ENCODE assay signal across 1 cellular context in the genomic region with DNA sequence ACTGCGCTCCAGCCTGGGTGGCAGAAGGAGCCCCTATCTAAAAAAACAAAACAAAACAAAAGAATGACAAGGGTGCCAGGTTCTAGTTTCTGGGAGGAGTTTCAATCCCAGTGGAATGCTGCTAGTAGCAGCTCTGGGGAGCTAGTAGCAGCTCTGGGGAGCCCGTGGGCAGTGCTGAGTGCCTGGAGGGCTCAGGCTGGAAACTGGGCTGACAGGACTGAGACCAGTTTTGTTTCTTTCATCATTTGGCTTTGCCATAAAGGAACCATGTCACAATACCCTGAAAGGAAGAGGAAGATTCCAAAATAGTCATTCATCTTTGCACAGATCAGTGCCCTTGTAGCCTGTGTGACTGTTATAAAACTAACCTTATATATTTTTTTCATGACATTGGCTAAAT.
TF ChIP-seq lines count a peak whose summit lies in the region.

No MANE protein-coding gene starts in this region.

TF ChIP-seq in WTC11, 78 proteins besides CTCF, POLR2A, EP300 and RAD21 (continued from another document):
- no peak for TF ChIP-seq ZBTB43 (CRISPR knock-in tag; IDR thresholded peaks at IDR 0.05)
- no peak for TF ChIP-seq ZNF396 (CRISPR knock-in tag; IDR thresholded peaks at IDR 0.05; ENCODE audit: borderline replicate concordance)
- TF ChIP-seq ZNF263 (CRISPR knock-in tag; IDR thresholded peaks at IDR 0.05; ENCODE audit: low read depth): no peak
- TF ChIP-seq FOXJ3 (CRISPR knock-in tag; IDR thresholded peaks at IDR 0.05; ENCODE audit: borderline replicate concordance): no peak
- TF ChIP-seq TP53 (CRISPR knock-in tag; IDR thresholded peaks at IDR 0.05): no peak
- no peak for TF ChIP-seq SP1 (CRISPR knock-in tag; conservative IDR thresholded peaks at IDR 0.05)
- TF ChIP-seq, protein P1, sequence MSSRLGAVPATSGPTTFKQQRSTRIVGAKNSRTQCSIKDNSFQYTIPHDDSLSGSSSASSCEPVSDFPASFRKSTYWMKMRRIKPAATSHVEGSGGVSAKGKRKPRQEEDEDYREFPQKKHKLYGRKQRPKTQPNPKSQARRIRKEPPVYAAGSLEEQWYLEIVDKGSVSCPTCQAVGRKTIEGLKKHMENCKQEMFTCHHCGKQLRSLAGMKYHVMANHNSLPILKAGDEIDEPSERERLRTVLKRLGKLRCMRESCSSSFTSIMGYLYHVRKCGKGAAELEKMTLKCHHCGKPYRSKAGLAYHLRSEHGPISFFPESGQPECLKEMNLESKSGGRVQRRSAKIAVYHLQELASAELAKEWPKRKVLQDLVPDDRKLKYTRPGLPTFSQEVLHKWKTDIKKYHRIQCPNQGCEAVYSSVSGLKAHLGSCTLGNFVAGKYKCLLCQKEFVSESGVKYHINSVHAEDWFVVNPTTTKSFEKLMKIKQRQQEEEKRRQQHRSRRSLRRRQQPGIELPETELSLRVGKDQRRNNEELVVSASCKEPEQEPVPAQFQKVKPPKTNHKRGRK (CRISPR knock-in tag; IDR thresholded peaks at IDR 0.05; ENCODE audit: borderline replicate concordance): no peak
- TF ChIP-seq SOX15 (CRISPR knock-in tag; IDR thresholded peaks at IDR 0.05): no peak
- TF ChIP-seq ZNF416 (CRISPR knock-in tag; IDR thresholded peaks at IDR 0.05): no peak
- TF ChIP-seq, protein P2, sequence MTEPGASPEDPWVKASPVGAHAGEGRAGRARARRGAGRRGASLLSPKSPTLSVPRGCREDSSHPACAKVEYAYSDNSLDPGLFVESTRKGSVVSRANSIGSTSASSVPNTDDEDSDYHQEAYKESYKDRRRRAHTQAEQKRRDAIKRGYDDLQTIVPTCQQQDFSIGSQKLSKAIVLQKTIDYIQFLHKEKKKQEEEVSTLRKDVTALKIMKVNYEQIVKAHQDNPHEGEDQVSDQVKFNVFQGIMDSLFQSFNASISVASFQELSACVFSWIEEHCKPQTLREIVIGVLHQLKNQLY (CRISPR knock-in tag; IDR thresholded peaks at IDR 0.05): no peak
- no peak for TF ChIP-seq CDX4 (CRISPR knock-in tag; IDR thresholded peaks at IDR 0.05; ENCODE audit: borderline replicate concordance)
- TF ChIP-seq STAT6 (CRISPR knock-in tag; conservative IDR thresholded peaks at IDR 0.05; ENCODE audit: low read depth): no peak
- TF ChIP-seq, protein P3, sequence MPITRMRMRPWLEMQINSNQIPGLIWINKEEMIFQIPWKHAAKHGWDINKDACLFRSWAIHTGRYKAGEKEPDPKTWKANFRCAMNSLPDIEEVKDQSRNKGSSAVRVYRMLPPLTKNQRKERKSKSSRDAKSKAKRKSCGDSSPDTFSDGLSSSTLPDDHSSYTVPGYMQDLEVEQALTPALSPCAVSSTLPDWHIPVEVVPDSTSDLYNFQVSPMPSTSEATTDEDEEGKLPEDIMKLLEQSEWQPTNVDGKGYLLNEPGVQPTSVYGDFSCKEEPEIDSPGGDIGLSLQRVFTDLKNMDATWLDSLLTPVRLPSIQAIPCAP (CRISPR knock-in tag; IDR thresholded peaks at IDR 0.05): no peak
- no peak for TF ChIP-seq NR2C2 (CRISPR knock-in tag; IDR thresholded peaks at IDR 0.05)
- TF ChIP-seq CREB1 (CRISPR knock-in tag; IDR thresholded peaks at IDR 0.05): no peak
- no peak for TF ChIP-seq ZNF671 (CRISPR knock-in tag; IDR thresholded peaks at IDR 0.05)
- TF ChIP-seq, protein P4, sequence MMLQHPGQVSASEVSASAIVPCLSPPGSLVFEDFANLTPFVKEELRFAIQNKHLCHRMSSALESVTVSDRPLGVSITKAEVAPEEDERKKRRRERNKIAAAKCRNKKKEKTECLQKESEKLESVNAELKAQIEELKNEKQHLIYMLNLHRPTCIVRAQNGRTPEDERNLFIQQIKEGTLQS (CRISPR knock-in tag; conservative IDR thresholded peaks at IDR 0.05): no peak
